ENCODE assay signal across 18 cellular contexts in the genomic region with DNA sequence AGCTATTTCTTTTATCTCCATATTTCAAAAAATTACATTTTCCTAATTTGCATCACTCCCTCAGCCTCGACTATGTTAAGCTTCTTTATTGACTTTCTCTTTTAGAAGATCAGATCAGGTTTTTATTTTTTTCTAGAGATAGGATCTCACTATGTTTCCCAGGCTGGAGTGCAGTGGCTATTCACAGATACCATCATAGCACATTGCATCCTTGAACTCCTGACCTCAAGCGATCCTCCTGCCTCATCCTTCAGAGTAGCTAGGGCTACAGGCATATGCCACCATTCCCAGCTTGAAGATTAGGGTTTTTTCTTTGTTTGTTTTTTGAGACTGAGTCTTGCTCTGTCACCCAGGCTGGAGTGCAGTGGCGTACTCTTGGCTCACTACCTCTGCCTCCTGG. TPM values are rescaled to one million over a fixed set of nuclear protein-coding genes. Genes with fewer than 3 reads are reported as not detected.
DNase-seq lines count a peak whose midpoint lies in the region; ATAC-seq, FAIRE-seq and TF ChIP-seq lines count a peak whose summit lies in the region.
"Had no signal": no experiment of that assay in that cellular context is flagged by ENCODE, and none has a peak within 500 bp of the region (broad histone marks: within the 10 kb centered on the region; RNA-seq: fewer than 3 reads in every experiment).

No MANE protein-coding gene starts in this region.

- no peak for TF ChIP-seq CTCF in DND-41 (IDR thresholded peaks at IDR 0.05; ENCODE audit: borderline replicate concordance, extremely low read depth, low read length, poor library complexity, severe bottlenecking)
- TF ChIP-seq CTCF in KMS-11 (conservative IDR thresholded peaks at IDR 0.05; ENCODE audit: low read depth, low read length): no peak
- no peak for TF ChIP-seq CTCF in K562 (IDR thresholded peaks at IDR 0.05 in 2 of 3, conservative IDR thresholded peaks at IDR 0.05 in 1 of 3; ENCODE audit: insufficient read depth in 2 of 3, low read depth in 1 of 3, low read length in 3 of 3)
- TF ChIP-seq CTCF in lower lobe of right lung (IDR thresholded peaks at IDR 0.05): no peak
- no peak for TF ChIP-seq CTCF in left ventricle myocardium inferior (IDR thresholded peaks at IDR 0.05; ENCODE audit: borderline replicate concordance)

- H4K20me1 ChIP-seq in DND-41 (ENCODE audit: insufficient read depth, low read length) (peaks cover 41% of the 10 kb centered on the region), KMS-11 (ENCODE audit: insufficient read depth) (peaks cover 96% of the 10 kb centered on the region), K562 (replicated peaks; ENCODE audit: control insufficient read depth, insufficient read depth, low read length) (peaks cover 43% of the 10 kb centered on the region)

- no peak overlapping the region for H4K91ac ChIP-seq in trophoblast cell (ENCODE audit: low read depth, low read length)

- in situ Hi-C loops in K562 (cut with MboI): no loop called here

- no peak overlapping the region for H2BK12ac ChIP-seq in trophoblast cell (ENCODE audit: low read length)

- intact Hi-C loops in K562 (cut with micrococcal nuclease) (no loop called here), lower lobe of right lung (cut with DNase I) (no loop called here), left ventricle myocardium inferior (cut with micrococcal nuclease) (no loop called here)

- H4K8ac ChIP-seq in trophoblast cell (ENCODE audit: low read depth, low read length): no peak overlapping the region

- TF ChIP-seq RAD21 in K562 (CRISPR knock-in tag; conservative IDR thresholded peaks at IDR 0.05 in 1 of 2, IDR thresholded peaks at IDR 0.05 in 1 of 2): no peak

- 58% methylated on average over 3 of the region's 3 CpGs for WGBS in K562 (ENCODE audit: insufficient coverage, low coverage, missing lambda C conversion rate)
- WGBS in trophoblast cell (ENCODE audit: extremely low coverage, insufficient coverage, insufficient read length): 100% methylated on average over 1 of the region's 3 CpGs

- no TSS peak for BruUV-seq in K562 (replicated peaks; lab: Mats Ljungman, UMichigan)

- H3K79me2 ChIP-seq in DND-41 (ENCODE audit: insufficient read depth, low read length): peaks cover 90% of the 10 kb centered on the region
- H3K79me2 ChIP-seq in KMS-11 (ENCODE audit: insufficient read depth, low read depth): peaks cover 98% of the 10 kb centered on the region
- H3K79me2 ChIP-seq in K562 (ENCODE audit: control insufficient read depth, insufficient read depth, low read length): peaks cover 96% of the 10 kb centered on the region
- peaks cover 6% of the 10 kb centered on the region for H3K79me2 ChIP-seq in trophoblast cell (ENCODE audit: control insufficient read depth, insufficient read depth, low read length, poor library complexity)

- no peak overlapping the region for H3K23ac ChIP-seq in trophoblast cell (ENCODE audit: low read length)

- no peak overlapping the region for H2AFZ ChIP-seq in DND-41 (ENCODE audit: low read depth, low read length)
- H2AFZ ChIP-seq in KMS-11 (ENCODE audit: low read depth): no peak overlapping the region
- H2AFZ ChIP-seq in K562 (ENCODE audit: low read depth, low read length): no peak overlapping the region
- no peak overlapping the region for H2AFZ ChIP-seq in trophoblast cell (ENCODE audit: insufficient read depth, low read length, poor library complexity)
- H2AFZ ChIP-seq: GM23338 had no signal

- H3K27me3 ChIP-seq in DND-41 (ENCODE audit: insufficient read depth, low read length, poor library complexity): no peaks in the 10 kb centered on the region
- no peaks in the 10 kb centered on the region for H3K27me3 ChIP-seq in KMS-11 (ENCODE audit: insufficient read depth, low read depth)
- H3K27me3 ChIP-seq in K562 (ENCODE audit: control insufficient read depth in 2 of 2, insufficient read depth in 2 of 2, low read length in 2 of 2): no peaks in the 10 kb centered on the region
- no peaks in the 10 kb centered on the region for H3K27me3 ChIP-seq in trophoblast cell (ENCODE audit: insufficient read depth, low read length)
- H3K27me3 ChIP-seq in lower lobe of right lung (ENCODE audit: low read depth): no peaks in the 10 kb centered on the region
- H3K27me3 ChIP-seq in left ventricle myocardium inferior (ENCODE audit: low read depth): no peaks in the 10 kb centered on the region
- H3K27me3 ChIP-seq: BE2C had no signal

- POLR2A ChIA-PET in K562 (lab: Yijun Ruan, JAX): interaction anchor here (0.8 to 4.7 kb wide), 4 partner anchors 11 to 78 kb away, joined by 3 to 41 read pairs (median 4); no protein-coding TSS in a partner anchor

- DNase-seq in DND-41: no peak
- DNase-seq in K562 (ENCODE audit: extremely low read depth in 1 of 4, low spot score in 3 of 4): no peak
- peak; percentile 16 to 78 for DNase-seq in trophoblast cell
- DNase-seq in lower lobe of right lung: no peak
- DNase-seq in left ventricle myocardium inferior: no peak
- DNase-seq: ACHN; BE2C; C1 segment of cervical spinal cord; CD4-positive, CD25-positive, alpha-beta regulatory T cell; CD8-positive, alpha-beta memory T cell; COR-L47; DMS 273 treated with DMSO at 0.1 percent for 48 hours; DMS53; GDM1; HCEC 1CT had no signal

- no peak for TF ChIP-seq POLR2A in K562 (conservative IDR thresholded peaks at IDR 0.05)

- 0 out of 2 replicates have a peak overlapping the region, but pooled peaks have one; percentile 14 for H3K4me2 ChIP-seq in DND-41 (ENCODE audit: insufficient read depth, low read length)
- H3K4me2 ChIP-seq in KMS-11: peak overlapping the region; percentile 87; the same call in 1 of the 2 replicates
- H3K4me2 ChIP-seq in K562 (ENCODE audit: insufficient read depth, low read length): no peak overlapping the region
- no peak overlapping the region for H3K4me2 ChIP-seq in trophoblast cell (ENCODE audit: low read length)
- H3K4me2 ChIP-seq: GM23338 had no signal

- no peak overlapping the region for H2AK5ac ChIP-seq in trophoblast cell (ENCODE audit: low read length)

- no peak overlapping the region for H2BK120ac ChIP-seq in trophoblast cell (ENCODE audit: insufficient read depth, low read length, poor library complexity)

- TF ChIP-seq EP300 in K562 (IDR thresholded peaks at IDR 0.05; ENCODE audit: low read length): no peak

- no peak overlapping the region for H3K18ac ChIP-seq in trophoblast cell (ENCODE audit: low read length)

- H3K4me3 ChIP-seq in DND-41 (ENCODE audit: low read depth in 1 of 2, low read length in 2 of 2) (no peak overlapping the region), KMS-11 (IDR thresholded peaks at IDR 0.05; ENCODE audit: insufficient read depth, low read depth, low read length) (no peak overlapping the region), K562 (no peak overlapping the region), trophoblast cell (ENCODE audit: low read depth, low read length) (no peak overlapping the region), lower lobe of right lung (no peak overlapping the region), left ventricle myocardium inferior (no peak overlapping the region)
- H3K4me3 ChIP-seq: GM23338 had no signal

- H3K27ac ChIP-seq in DND-41 (ENCODE audit: low read length) (peak overlapping the region; percentile 97), KMS-11 (no peak overlapping the region), K562 (ENCODE audit: extremely low read depth, low read depth, low read length) (no peak overlapping the region), trophoblast cell (ENCODE audit: low read depth, low read length) (no peak overlapping the region), lower lobe of right lung (no peak overlapping the region), left ventricle myocardium inferior (replicated peaks) (no peak overlapping the region)

- no peaks in the 10 kb centered on the region for H3K79me1 ChIP-seq in trophoblast cell (ENCODE audit: low read length)

- no peak overlapping the region for H3K14ac ChIP-seq in trophoblast cell (ENCODE audit: low read length)

- H3K4me1 ChIP-seq in DND-41 (ENCODE audit: insufficient read depth, low read length) (peaks cover 100% of the 10 kb centered on the region), KMS-11 (ENCODE audit: low read depth, poor library complexity, severe bottlenecking) (peaks cover 100% of the 10 kb centered on the region), K562 (replicated peaks in 1 of 2; ENCODE audit: control insufficient read depth in 2 of 2, insufficient read depth in 2 of 2, low read length in 2 of 2) (peaks cover 25 to 56% of the 10 kb centered on the region in 2 experiments), trophoblast cell (ENCODE audit: control insufficient read depth in 1 of 2, insufficient read depth in 2 of 2, low read length in 2 of 2) (peaks cover 10 to 21% of the 10 kb centered on the region in 2 experiments), lower lobe of right lung (peaks cover 16% of the 10 kb centered on the region), left ventricle myocardium inferior (peaks cover 11% of the 10 kb centered on the region)

- H3K9me1 ChIP-seq in K562 (ENCODE audit: control insufficient read depth, insufficient read depth, low read length): peaks cover 9% of the 10 kb centered on the region

- H3K36me3 ChIP-seq in DND-41 (ENCODE audit: insufficient read depth, low read length) (peaks cover 22% of the 10 kb centered on the region), KMS-11 (ENCODE audit: insufficient read depth) (no peaks in the 10 kb centered on the region; the same call in 1 of the 2 replicates), K562 (ENCODE audit: control insufficient read depth, insufficient read depth, low read length) (peaks cover 18% of the 10 kb centered on the region; the same call in 2 of the 3 replicates), trophoblast cell (ENCODE audit: control insufficient read depth in 1 of 2, insufficient read depth in 2 of 2, low read length in 2 of 2) (no peaks in the 10 kb centered on the region), lower lobe of right lung (no peaks in the 10 kb centered on the region), left ventricle myocardium inferior (no peaks in the 10 kb centered on the region)

- ATAC-seq in DND-41 (ENCODE audit: insufficient read depth, low read depth): no peak
- ATAC-seq in K562: no peak
- no peak for ATAC-seq in lower lobe of right lung
- ATAC-seq: GM23338 had no signal

- H3K9ac ChIP-seq in DND-41 (ENCODE audit: low read depth, low read length) (peak overlapping the region; percentile 41; the same call in 1 of the 2 replicates), KMS-11 (no peak overlapping the region), K562 (ENCODE audit: insufficient read depth in 1 of 2, low read depth in 2 of 2, low read length in 2 of 2) (no peak overlapping the region), trophoblast cell (ENCODE audit: low read length) (no peak overlapping the region)

- FAIRE-seq in K562 (lab: Jason Lieb, UNC): no peak
- FAIRE-seq: H54 had no signal

- H2BK5ac ChIP-seq in trophoblast cell (ENCODE audit: low read depth, low read length, poor library complexity): no peak overlapping the region

- H3K4ac ChIP-seq in trophoblast cell (ENCODE audit: low read depth, low read length): peak overlapping the region; percentile 6

- H4K12ac ChIP-seq in trophoblast cell (ENCODE audit: low read depth, low read length): no peak overlapping the region

- CTCF ChIA-PET in K562 (lab: Yijun Ruan, JAX; ENCODE audit: low intra/inter-chr PET ratio): no interaction called here

- H3K9me3 ChIP-seq in DND-41 (ENCODE audit: insufficient read depth, low read length, severe bottlenecking) (no peaks in the 10 kb centered on the region), K562 (replicated peaks; ENCODE audit: control insufficient read depth, insufficient read depth, low read depth, low read length) (no peaks in the 10 kb centered on the region), trophoblast cell (ENCODE audit: insufficient read depth, low read depth, low read length) (peaks cover 2% of the 10 kb centered on the region), lower lobe of right lung (no peaks in the 10 kb centered on the region), left ventricle myocardium inferior (replicated peaks) (no peaks in the 10 kb centered on the region)
- H3K9me3 ChIP-seq: BE2C had no signal

RNA-seq across cellular contexts. Expression of a gene that starts 20.1 kb away (rescaled TPM):
- 52.8 and 60.6 TPM in 2 replicates for total RNA-seq in K562 (2011; cell fraction: chromatin; rRNA removed; ENCODE audit: low replicate concordance)
- total RNA-seq in K562 (2011; cell fraction: nucleolus; rRNA removed): 42.2 and 49.3 TPM in 2 replicates
- 54.6 and 75.2 TPM in 2 replicates for total RNA-seq in K562 (2011; cell fraction: nucleoplasm; rRNA removed)
- total RNA-seq in K562 (2014; rRNA removed) (145 and 159 TPM in 2 replicates), K562 (2014; rRNA removed; fragmentation: Illumina TruSeq; extraction: Trizol) (59.0 and 78.5 TPM in 2 replicates), K562 (2015; rRNA removed; fragmentation: Illumina TruSeq; extraction: Trizol) (71.6 and 73.9 TPM in 2 replicates), K562 (2021) (95.9 and 98.2 TPM in 2 replicates), lower lobe of right lung (8.3 TPM), left ventricle myocardium inferior (9.6 TPM)
- polyA plus RNA-seq in K562 (2011; rRNA removed) (90.5 and 103 TPM in 2 replicates), K562 (2014; fragmentation: Illumina TruSeq; extraction: Trizol) (95.8 and 111 TPM in 2 replicates), K562 (2014; fragmentation: Nextera tagmentation; extraction: Ambion mirVana) (10 to 100 TPM; 84.6 to 86.7 TPM), K562 (2014; rRNA removed) (104 and 122 TPM in 2 replicates)
- polyA plus RNA-seq in K562 (2011; cell fraction: cytosol; rRNA removed): 121 and 167 TPM in 2 replicates
- polyA plus RNA-seq in K562 (2011; cell fraction: nucleus; rRNA removed): 54.4 and 62.7 TPM in 2 replicates
- 49.6 and 96.6 TPM in 2 replicates for polyA plus RNA-seq in K562 (2012)
- 98.7 and 137 TPM in 2 replicates for polyA minus RNA-seq in K562 (2011; rRNA and poly(A)+ RNA removed)
- 61.1 and 70.9 TPM in 2 replicates for polyA minus RNA-seq in K562 (2011; cell fraction: cytosol; rRNA and poly(A)+ RNA removed)
- polyA minus RNA-seq in K562 (2011; cell fraction: nucleus; rRNA and poly(A)+ RNA removed): 28.7 and 32.3 TPM in 2 replicates
- polyA plus RNA-seq in trophoblast cell (2013): 77.1 and 81.6 TPM in 2 replicates

Comparison
In these comparisons a context has a peak if more than half of its experiments do, and no peak if none do; other contexts are left out.
1. DNase-seq: peak in trophoblast cell (2 of 2); none in DND-41 (single experiment), K562 (0 of 4), lower lobe of right lung (single experiment) and left ventricle myocardium inferior (single experiment).
2. H3K4me2 ChIP-seq: peak in DND-41 (single experiment) and KMS-11 (single experiment); none in K562 (single experiment) and trophoblast cell (single experiment).